1 cellular context compared by ENCODE assay signal in genomic region chr11:76806131-76806530, GRCh38.
TF ChIP-seq lines count a peak whose summit lies in the region.

No MANE protein-coding gene starts in this region.

TF ChIP-seq in GM23338, 12 proteins besides CTCF, POLR2A, EP300 and RAD21:
- TF ChIP-seq ZNF462 (CRISPR knock-in tag; IDR thresholded peaks at IDR 0.05) (no peak), EZH2phosphoT487 (IDR thresholded peaks at IDR 0.05; ENCODE audit: unreplicated experiment) (no peak), EZH2 (IDR thresholded peaks at IDR 0.05; ENCODE audit: low read depth, unreplicated experiment) (no peak), CREB1 (CRISPR knock-in tag; IDR thresholded peaks at IDR 0.05; ENCODE audit: low read depth) (no peak), NANOG (IDR thresholded peaks at IDR 0.05; ENCODE audit: borderline replicate concordance) (no peak), ZNF114 (CRISPR knock-in tag; IDR thresholded peaks at IDR 0.05) (no peak), REST (IDR thresholded peaks at IDR 0.05; ENCODE audit: unreplicated experiment) (no peak), POLR2AphosphoS5 (IDR thresholded peaks at IDR 0.05; ENCODE audit: low read depth) (no peak), ZNF331 (CRISPR knock-in tag; IDR thresholded peaks at IDR 0.05; ENCODE audit: low read depth) (no peak), JUNB (IDR thresholded peaks at IDR 0.05; ENCODE audit: unreplicated experiment) (no peak), STAT1 (IDR thresholded peaks at IDR 0.05; ENCODE audit: unreplicated experiment) (no peak), ETS1 (IDR thresholded peaks at IDR 0.05) (no peak)
TF ChIP-seq in GM23338: peak in this region for 0.
